9 cellular contexts compared by ENCODE assay signal in genomic region chr3:183116051-183116614, GRCh38. TPM values are rescaled to one million over a fixed set of nuclear protein-coding genes. Genes with fewer than 3 reads are reported as not detected.
A peak's percentile ranks its signal among the peaks of the same experiment; 100 is the strongest.
DNase-seq lines count a peak whose midpoint lies in the region; ATAC-seq, FAIRE-seq and TF ChIP-seq lines count a peak whose summit lies in the region.
"Had no signal": no experiment of that assay in that cellular context is flagged by ENCODE, and none has a peak within 500 bp of the region (broad histone marks: within the 10 kb centered on the region; RNA-seq: fewer than 3 reads in every experiment).

No MANE protein-coding gene starts in this region.

- TF ChIP-seq EP300 in K562 (IDR thresholded peaks at IDR 0.05; ENCODE audit: low read length) = no peak

- H3K36me3 Mint-ChIP-seq in T-helper 1 cell treated with Interleukin-12 subunit alpha and Interleukin-12 subunit beta and Interleukin-4 antibody, amounts not matched to agents 30 μg/mL and 1 μg/mL, for 36 hours (ENCODE audit: low read depth) = no peaks in the 10 kb centered on the region
- no peaks in the 10 kb centered on the region for H3K36me3 Mint-ChIP-seq in memory B cell

- no peak for FAIRE-seq in K562 (lab: Jason Lieb, UNC)

- H3K4me1 ChIP-seq in HCT116 (ENCODE audit: control insufficient read depth in 1 of 2, insufficient read depth in 2 of 2, low read length in 2 of 2) = peaks cover 0 to 3% of the 10 kb centered on the region in 2 experiments; a peak in 2 of 4 replicates
- H3K4me1 ChIP-seq in K562 (replicated peaks in 1 of 2; ENCODE audit: control insufficient read depth in 2 of 2, insufficient read depth in 2 of 2, low read length in 2 of 2) = peaks cover 0 to 8% of the 10 kb centered on the region in 2 experiments; a peak in 4 of 5 replicates

- H3K4me3 Mint-ChIP-seq in T-helper 1 cell treated with Interleukin-12 subunit alpha and Interleukin-12 subunit beta and Interleukin-4 antibody, amounts not matched to agents 30 μg/mL and 1 μg/mL, for 36 hours = peak overlapping the region; percentile 73
- peak overlapping the region; percentile 81 for H3K4me3 Mint-ChIP-seq in memory B cell

- H3K27me3 ChIP-seq in HCT116 (ENCODE audit: insufficient read depth, low read length) (peaks cover 12% of the 10 kb centered on the region; the same call in 1 of the 2 replicates), K562 (ENCODE audit: control insufficient read depth in 2 of 2, insufficient read depth in 2 of 2, low read length in 2 of 2) (peaks cover 10 to 25% of the 10 kb centered on the region in 2 experiments)

- RAD21 ChIA-PET in HCT116 (lab: Charles Lee; ENCODE audit: low non-redundant PET in 1 of 2, low total read pairs in 2 of 2, uncharacterized antibody in 2 of 2, unreplicated experiment in 2 of 2) = no interaction called here

- no peaks in the 10 kb centered on the region for H3K9me3 ChIP-seq in HCT116 (ENCODE audit: control insufficient read depth in 1 of 2, insufficient read depth in 1 of 2, low read depth in 1 of 2, low read length in 2 of 2)
- H3K9me3 ChIP-seq in K562 (replicated peaks; ENCODE audit: control insufficient read depth, insufficient read depth, low read depth, low read length) = no peaks in the 10 kb centered on the region

- in situ Hi-C loops in K562 (cut with MboI) = no loop called here

- H3K27ac ChIP-seq in HCT116 (ENCODE audit: low read depth, low read length) (no peak overlapping the region), K562 (ENCODE audit: extremely low read depth, low read depth, low read length) (no peak overlapping the region)

- intact Hi-C loops in HCT116 (cut with micrococcal nuclease) (no loop called here), K562 (cut with micrococcal nuclease) (no loop called here)

- WGBS in K562 (ENCODE audit: insufficient coverage, low coverage, missing lambda C conversion rate) = 12% methylated on average over 22 of the region's 25 CpGs

- peaks cover 12% of the 10 kb centered on the region for H3K27me3 Mint-ChIP-seq in T-helper 1 cell treated with Interleukin-12 subunit alpha and Interleukin-12 subunit beta and Interleukin-4 antibody, amounts not matched to agents 30 μg/mL and 1 μg/mL, for 36 hours (ENCODE audit: low read depth)
- peaks cover 7% of the 10 kb centered on the region for H3K27me3 Mint-ChIP-seq in memory B cell

- TF ChIP-seq POLR2A in HCT116 (IDR thresholded peaks at IDR 0.05; ENCODE audit: borderline replicate concordance, extremely low read depth, insufficient read depth, insufficient read length) (no peak), K562 (conservative IDR thresholded peaks at IDR 0.05) (no peak)

- no peaks in the 10 kb centered on the region for H3K9me2 ChIP-seq in HCT116 (ENCODE audit: insufficient read depth)

- no peaks in the 10 kb centered on the region for H3K9me3 Mint-ChIP-seq in T-helper 1 cell treated with Interleukin-12 subunit alpha and Interleukin-12 subunit beta and Interleukin-4 antibody, amounts not matched to agents 30 μg/mL and 1 μg/mL, for 36 hours
- no peaks in the 10 kb centered on the region for H3K9me3 Mint-ChIP-seq in memory B cell

- no peaks in the 10 kb centered on the region for H3K79me2 ChIP-seq in HCT116 (ENCODE audit: insufficient read depth, low read length)
- no peaks in the 10 kb centered on the region for H3K79me2 ChIP-seq in K562 (ENCODE audit: control insufficient read depth, insufficient read depth, low read length)

- H3K4me1 Mint-ChIP-seq in T-helper 1 cell treated with Interleukin-12 subunit alpha and Interleukin-12 subunit beta and Interleukin-4 antibody, amounts not matched to agents 30 μg/mL and 1 μg/mL, for 36 hours (ENCODE audit: low read depth) = peaks cover 3% of the 10 kb centered on the region
- H3K4me1 Mint-ChIP-seq in memory B cell = peaks cover 27% of the 10 kb centered on the region

- TF ChIP-seq RAD21 in HCT116 (IDR thresholded peaks at IDR 0.05; ENCODE audit: low read depth) (no peak), K562 (CRISPR knock-in tag; conservative IDR thresholded peaks at IDR 0.05 in 1 of 2, IDR thresholded peaks at IDR 0.05 in 1 of 2) (no peak)

- BruUV-seq in HCT116 (replicated peaks; lab: Mats Ljungman, UMichigan) (no TSS peak), K562 (replicated peaks; lab: Mats Ljungman, UMichigan) (no TSS peak)

- POLR2A ChIA-PET in HCT116 (lab: Charles Lee) = no interaction called here
- POLR2A ChIA-PET in K562 (lab: Yijun Ruan, JAX) = no interaction called here

- DNase-seq in GDM1 (lab: John Stamatoyannopoulos, UW) = peak; percentile 28
- no peak for DNase-seq in HCT116 (ENCODE audit: low read depth, low spot score)
- DNase-seq in NCI-H1092 (lab: John Stamatoyannopoulos, UW) = peak; percentile 96
- DNase-seq in K562 (ENCODE audit: extremely low read depth in 1 of 4, low spot score in 3 of 4) = peak; percentile 60 to 78 (median 72)
- DNase-seq in memory B cell (ENCODE audit: low spot score in 2 of 2) = peak; percentile 63 to 82
- DNase-seq in stimulated activated CD8-positive, alpha-beta memory T cell treated with anti-CD3 and anti-CD28 coated beads, Interleukin-4, amount 100 ng/mL, for 24 hours (ENCODE audit: low read depth) = peak; percentile 48
- no peak for DNase-seq in hepatic stellate cell (ENCODE audit: low spot score)

- H3K36me3 ChIP-seq in HCT116 (ENCODE audit: control insufficient read depth in 1 of 2, insufficient read depth in 2 of 2, low read length in 2 of 2) = no peaks in the 10 kb centered on the region
- no peaks in the 10 kb centered on the region for H3K36me3 ChIP-seq in K562 (ENCODE audit: control insufficient read depth, insufficient read depth, low read length)

- no peaks in the 10 kb centered on the region for H3K9me1 ChIP-seq in K562 (ENCODE audit: control insufficient read depth, insufficient read depth, low read length)

- no peaks in the 10 kb centered on the region for H4K20me1 ChIP-seq in HCT116 (ENCODE audit: insufficient read depth)
- H4K20me1 ChIP-seq in K562 (replicated peaks; ENCODE audit: control insufficient read depth, insufficient read depth, low read length) = no peaks in the 10 kb centered on the region

- H3K4me3 ChIP-seq in HCT116 (replicated peaks in 1 of 2; ENCODE audit: low read depth in 1 of 2, low read length in 2 of 2) (peak overlapping the region; percentile 27 to 38), K562 (no peak overlapping the region)

- H3K4me2 ChIP-seq in HCT116 (ENCODE audit: low read length) (peak overlapping the region; percentile 52), K562 (ENCODE audit: insufficient read depth, low read length) (peak overlapping the region; percentile 49)

- CTCF ChIA-PET in HCT116 (lab: Charles Lee) = interaction anchor here (1.2 kb wide), 1 partner anchor 402 kb away, joined by 3 read pairs; no protein-coding TSS in a partner anchor
- CTCF ChIA-PET in K562 (lab: Yijun Ruan, JAX; ENCODE audit: low intra/inter-chr PET ratio) = no interaction called here

- peak; percentile 90 for ATAC-seq in HCT116
- ATAC-seq in K562 = peak; percentile 90
- ATAC-seq in memory B cell (ENCODE audit: low read depth) = peak; percentile 88

- no peak overlapping the region for H3K27ac Mint-ChIP-seq in T-helper 1 cell treated with Interleukin-12 subunit alpha and Interleukin-12 subunit beta and Interleukin-4 antibody, amounts not matched to agents 30 μg/mL and 1 μg/mL, for 36 hours
- H3K27ac Mint-ChIP-seq in memory B cell = peak overlapping the region; percentile 80

- TF ChIP-seq CTCF in HCT116 (IDR thresholded peaks at IDR 0.05 in 2 of 3, conservative IDR thresholded peaks at IDR 0.05 in 1 of 3; ENCODE audit: borderline replicate concordance in 1 of 3, insufficient read depth in 1 of 3, low read depth in 2 of 3, low read length in 2 of 3) (no peak), K562 (IDR thresholded peaks at IDR 0.05 in 2 of 3, conservative IDR thresholded peaks at IDR 0.05 in 1 of 3; ENCODE audit: insufficient read depth in 2 of 3, low read depth in 1 of 3, low read length in 3 of 3) (no peak)

- H2AFZ ChIP-seq in HCT116 (ENCODE audit: low read depth, low read length, poor library complexity, severe bottlenecking) = no peak overlapping the region
- peak overlapping the region; percentile 47 for H2AFZ ChIP-seq in K562 (ENCODE audit: low read depth, low read length)

- H3K9ac ChIP-seq in HCT116 (ENCODE audit: low read length) (no peak overlapping the region), K562 (ENCODE audit: insufficient read depth in 1 of 2, low read depth in 2 of 2, low read length in 2 of 2) (peak overlapping the region in 1 of 2 experiments; percentile 67; a peak in 1 of 4 replicates)

RNA-seq across cellular contexts. Expression of gene MCCC1, which starts 16.8 kb away (rescaled TPM):
- total RNA-seq in HCT116 (2021; ENCODE audit: unreplicated experiment) (12.6 TPM), K562 (2014; rRNA removed) (18.3 and 21.4 TPM in 2 replicates), K562 (2014; rRNA removed; fragmentation: Illumina TruSeq; extraction: Trizol) (25.1 and 33.5 TPM in 2 replicates), K562 (2015; rRNA removed; fragmentation: Illumina TruSeq; extraction: Trizol) (23.0 and 23.6 TPM in 2 replicates), K562 (2021) (24.1 and 25.3 TPM in 2 replicates)
- polyA plus RNA-seq in HCT116 (2012) = 7.9 and 10.0 TPM in 2 replicates
- 22.1 and 32.8 TPM in 2 replicates for total RNA-seq in K562 (2011; cell fraction: chromatin; rRNA removed; ENCODE audit: low replicate concordance)
- 16.7 and 23.5 TPM in 2 replicates for total RNA-seq in K562 (2011; cell fraction: nucleolus; rRNA removed)
- 14.1 and 14.9 TPM in 2 replicates for total RNA-seq in K562 (2011; cell fraction: nucleoplasm; rRNA removed)
- polyA plus RNA-seq in K562 (2011; rRNA removed) (19.8 and 26.9 TPM in 2 replicates), K562 (2014; fragmentation: Illumina TruSeq; extraction: Trizol) (22.8 and 23.0 TPM in 2 replicates), K562 (2014; fragmentation: Nextera tagmentation; extraction: Ambion mirVana) (10 to 100 TPM; 13.7 to 14.3 TPM), K562 (2014; rRNA removed) (19.7 and 25.0 TPM in 2 replicates)
- 14.4 and 15.6 TPM in 2 replicates for polyA plus RNA-seq in K562 (2011; cell fraction: cytosol; rRNA removed)
- 22.4 and 29.5 TPM in 2 replicates for polyA plus RNA-seq in K562 (2011; cell fraction: nucleus; rRNA removed)
- 21.3 and 22.2 TPM in 2 replicates for polyA plus RNA-seq in K562 (2012)
- 32.0 and 42.5 TPM in 2 replicates for polyA minus RNA-seq in K562 (2011; rRNA and poly(A)+ RNA removed)
- 13.7 and 19.9 TPM in 2 replicates for polyA minus RNA-seq in K562 (2011; cell fraction: cytosol; rRNA and poly(A)+ RNA removed)
- polyA minus RNA-seq in K562 (2011; cell fraction: nucleus; rRNA and poly(A)+ RNA removed) = 24.5 and 26.8 TPM in 2 replicates

RNA-seq across cellular contexts. Expression of gene LAMP3, which starts 46.4 kb away (rescaled TPM):
- total RNA-seq in HCT116 (2021; ENCODE audit: unreplicated experiment) (1.9 TPM), K562 (2014; rRNA removed) (0.27 and 0.57 TPM in 2 replicates), K562 (2014; rRNA removed; fragmentation: Illumina TruSeq; extraction: Trizol) (0.67 and 0.91 TPM in 2 replicates), K562 (2015; rRNA removed; fragmentation: Illumina TruSeq; extraction: Trizol) (0.33 and 0.34 TPM in 2 replicates), K562 (2021) (0.65 and 0.82 TPM in 2 replicates)
- polyA plus RNA-seq in HCT116 (2012) = 3.9 and 6.1 TPM in 2 replicates
- total RNA-seq in K562 (2011; cell fraction: chromatin; rRNA removed; ENCODE audit: low replicate concordance) = 0.37 and 0.84 TPM in 2 replicates
- total RNA-seq in K562 (2011; cell fraction: nucleolus; rRNA removed) = 0.17 and 0.26 TPM in 2 replicates
- total RNA-seq in K562 (2011; cell fraction: nucleoplasm; rRNA removed) = 0.31 and 0.44 TPM in 2 replicates
- polyA plus RNA-seq in K562 (2011; rRNA removed) (0.35 and 0.51 TPM in 2 replicates), K562 (2014; fragmentation: Illumina TruSeq; extraction: Trizol) (1.5 and 1.8 TPM in 2 replicates), K562 (2014; fragmentation: Nextera tagmentation; extraction: Ambion mirVana) (under 1 TPM; 0.50 to 0.59 TPM), K562 (2014; rRNA removed) (0.48 and 0.58 TPM in 2 replicates)
- 0.24 and 0.34 TPM in 2 replicates for polyA plus RNA-seq in K562 (2011; cell fraction: cytosol; rRNA removed)
- polyA plus RNA-seq in K562 (2011; cell fraction: nucleus; rRNA removed) = 0.23 and 0.29 TPM in 2 replicates
- polyA plus RNA-seq in K562 (2012) = 0.86 and 12.2 TPM in 2 replicates
- polyA minus RNA-seq in K562 (2011; rRNA and poly(A)+ RNA removed) = 0.32 and 0.75 TPM in 2 replicates
- polyA minus RNA-seq in K562 (2011; cell fraction: cytosol; rRNA and poly(A)+ RNA removed) = not detected in 2 replicates
- polyA minus RNA-seq in K562 (2011; cell fraction: nucleus; rRNA and poly(A)+ RNA removed) = 0.27 TPM in 1 of 2 replicates, not detected in the other
- total RNA-seq: RPMI7951 had no signal

Comparison
In these comparisons a context has a peak if more than half of its experiments do, and no peak if none do; other contexts are left out.
1. DNase-seq: peak in GDM1 (single experiment), NCI-H1092 (single experiment), K562 (4 of 4), memory B cell (2 of 2) and stimulated activated CD8-positive, alpha-beta memory T cell treated with anti-CD3 and anti-CD28 coated beads, Interleukin-4, amount 100 ng/mL, for 24 hours (single experiment); none in HCT116 (single experiment) and hepatic stellate cell (single experiment).
2. Peak in every context shown above with its lines, with median percentiles within 50 percentile points of each other: ATAC-seq.